Comparison of ENCODE assay signal across 8 cellular contexts in genomic region chrX:30713061-30713525, GRCh38. TPM values are rescaled to one million over a fixed set of nuclear protein-coding genes. Genes with fewer than 3 reads are reported as not detected.
DNase-seq lines count a peak whose midpoint lies in the region; ATAC-seq, FAIRE-seq and TF ChIP-seq lines count a peak whose summit lies in the region.

No MANE protein-coding gene starts in this region.

- no peaks in the 10 kb centered on the region for H3K9me3 ChIP-seq in Karpas-422 (ENCODE audit: low read length)
- H3K9me3 ChIP-seq in GM12878 (replicated peaks; ENCODE audit: control insufficient read depth, insufficient read depth, low read length): no peaks in the 10 kb centered on the region; the same call in 1 of the 3 replicates
- H3K9me3 ChIP-seq in kidney (ENCODE audit: control insufficient read depth in 1 of 2, low read length in 2 of 2): no peaks in the 10 kb centered on the region

- CTCF ChIA-PET in GM12878 (lab: Yijun Ruan, JAX): interaction anchor here (0.6 to 2.9 kb wide), 8 partner anchors 10 to 444 kb away, joined by 3 to 17 read pairs (median 4); no protein-coding TSS in a partner anchor

- H3K27ac ChIP-seq in Karpas-422 (ENCODE audit: low read length) (no peak overlapping the region), GM12878 (ENCODE audit: control insufficient read depth, insufficient read depth) (peak overlapping the region; percentile 51), kidney (ENCODE audit: low read depth in 2 of 2, low read length in 2 of 2) (no peak overlapping the region)

- peak; percentile 94 for ATAC-seq in GM12878

- H3K79me2 ChIP-seq in Karpas-422 (ENCODE audit: low read length) (no peaks in the 10 kb centered on the region), GM12878 (ENCODE audit: control insufficient read depth, insufficient read depth, low read length) (no peaks in the 10 kb centered on the region)

- H4K20me1 ChIP-seq in Karpas-422 (ENCODE audit: insufficient read depth, low read depth, low read length) (no peaks in the 10 kb centered on the region), GM12878 (ENCODE audit: control insufficient read depth, insufficient read depth) (no peaks in the 10 kb centered on the region)

- no peaks in the 10 kb centered on the region for H3K9me2 ChIP-seq in Karpas-422 (replicated peaks; ENCODE audit: insufficient read depth, low read length)

- FAIRE-seq in GM12878 (lab: Jason Lieb, UNC) (peak; percentile 96), kidney (lab: Jason Lieb, UNC) (no peak)

- DNase-seq in SIG-M5 treated with dmso at 0.1 percent for 504 hours (lab: John Stamatoyannopoulos, UW; ENCODE audit: unreplicated experiment): peak; percentile 53
- no peak for DNase-seq in SIG-M5 (lab: John Stamatoyannopoulos, UW)
- DNase-seq in H7: peak; percentile 55
- peak; percentile 73 for DNase-seq in Karpas-422
- peak; percentile 53 for DNase-seq in SW480 (ENCODE audit: low spot score)
- peak; percentile 85 for DNase-seq in GM12878 (ENCODE audit: low read depth, low spot score)
- no peak for DNase-seq in kidney
- DNase-seq in stimulated activated CD4-positive, alpha-beta T cell treated with anti-CD3 and anti-CD28 coated beads, TNF-alpha, amount 100 ng/mL, for 48 hours (ENCODE audit: low read depth in 3 of 3): peak; percentile 18 to 39 (median 31)

- H3K4me3 ChIP-seq in H7 (ENCODE audit: insufficient read depth, low read depth, low read length): no peak overlapping the region
- H3K4me3 ChIP-seq in Karpas-422 (ENCODE audit: low read length): no peak overlapping the region
- H3K4me3 ChIP-seq in GM12878: no peak overlapping the region
- H3K4me3 ChIP-seq in kidney (ENCODE audit: low read length in 2 of 2): no peak overlapping the region

- peak; percentile 46; the same call in 1 of the 2 replicates for TF ChIP-seq RAD21 in GM12878 (IDR thresholded peaks at IDR 0.05; ENCODE audit: insufficient read depth, low read depth, low read length)

- SMC1A ChIA-PET in GM12878 (lab: Charles Lee; ENCODE audit: uncharacterized antibody, unreplicated experiment): interaction anchor here (1.7 kb wide), 1 partner anchor 57 kb away, joined by 3 read pairs; no protein-coding TSS in a partner anchor

- BruUV-seq in GM12878 (replicated peaks; lab: Mats Ljungman, UMichigan): no TSS peak

- H3K4me1 ChIP-seq in Karpas-422 (ENCODE audit: low read length): peaks cover 9% of the 10 kb centered on the region
- H3K4me1 ChIP-seq in GM12878 (ENCODE audit: control insufficient read depth, insufficient read depth, low read length): peaks cover 13% of the 10 kb centered on the region
- H3K4me1 ChIP-seq in kidney (ENCODE audit: control insufficient read depth in 1 of 2, insufficient read depth in 1 of 2, low read depth in 1 of 2, low read length in 2 of 2): no peaks in the 10 kb centered on the region

- RAD21 ChIA-PET in GM12878 (lab: Charles Lee; ENCODE audit: unreplicated experiment): interaction anchor here (1.2 to 1.9 kb wide), 2 partner anchors 78 to 141 kb away, joined by 4 read pairs; no protein-coding TSS in a partner anchor

- TF ChIP-seq POLR2A in GM12878 (IDR thresholded peaks at IDR 0.05; ENCODE audit: low read depth, low read length): no peak

- H3K36me3 ChIP-seq in H7 (replicated peaks; ENCODE audit: control insufficient read depth, insufficient read depth, low read length) (no peaks in the 10 kb centered on the region), Karpas-422 (ENCODE audit: insufficient read depth, low read length) (no peaks in the 10 kb centered on the region; the same call in 1 of the 2 replicates), GM12878 (ENCODE audit: control insufficient read depth in 2 of 2, insufficient read depth in 2 of 2, low read length in 1 of 2) (peaks cover 0 to 2% of the 10 kb centered on the region in 2 experiments; a peak in 2 of 4 replicates), kidney (ENCODE audit: control insufficient read depth in 1 of 2, insufficient read depth in 2 of 2, low read length in 2 of 2) (peaks cover 3 to 5% of the 10 kb centered on the region in 2 donors)

- in situ Hi-C loops in GM12878 (cut with MboI): loop anchor here (5.0 kb wide), 1 partner anchor 141 kb away; no protein-coding TSS in a partner anchor

- POLR2A ChIA-PET in GM12878 (lab: Charles Lee): interaction anchor here (1.2 kb wide), 1 partner anchor 120 kb away, joined by 3 read pairs; no protein-coding TSS in a partner anchor

- WGBS in GM12878 (ENCODE audit: insufficient coverage, insufficient replicate concordance, low lambda C conversion rate, missing lambda C conversion rate): 11% methylated on average over 5 of the region's 5 CpGs

- no peak overlapping the region for H3K9ac ChIP-seq in Karpas-422 (ENCODE audit: low read length)
- no peak overlapping the region for H3K9ac ChIP-seq in GM12878 (ENCODE audit: control insufficient read depth, insufficient read depth, low read length)
- H3K9ac ChIP-seq in kidney (ENCODE audit: low read length in 2 of 2): no peak overlapping the region

- intact Hi-C loops in GM12878 (cut with micrococcal nuclease; ENCODE audit: unreplicated experiment) (loop anchor here (1.0 to 5.0 kb wide), 5 partner anchors 61 to 144 kb away; partner anchors contain the start of gene TASL), kidney (cut with DNase I) (no loop called here)

- TF ChIP-seq EP300 in GM12878 (IDR thresholded peaks at IDR 0.05; ENCODE audit: borderline replicate concordance in 1 of 2, control insufficient read depth in 1 of 2, low read depth in 2 of 2, low read length in 2 of 2): peak; percentile 95 to 97

- no peak overlapping the region for H2AFZ ChIP-seq in Karpas-422 (ENCODE audit: low read length)
- H2AFZ ChIP-seq in GM12878 (ENCODE audit: control insufficient read depth, low read depth, low read length): no peak overlapping the region

- H3K27me3 ChIP-seq in H7 (ENCODE audit: control insufficient read depth, insufficient read depth, low read length): no peaks in the 10 kb centered on the region
- H3K27me3 ChIP-seq in Karpas-422 (ENCODE audit: low read length): no peaks in the 10 kb centered on the region
- no peaks in the 10 kb centered on the region for H3K27me3 ChIP-seq in GM12878 (replicated peaks in 1 of 2; ENCODE audit: control insufficient read depth in 2 of 2, insufficient read depth in 2 of 2, low read length in 1 of 2)

- H3K4me2 ChIP-seq in Karpas-422 (ENCODE audit: low read depth, low read length, poor library complexity, severe bottlenecking): no peak overlapping the region
- H3K4me2 ChIP-seq in GM12878 (ENCODE audit: control insufficient read depth, insufficient read depth): no peak overlapping the region

- peak; percentile 27 to 40 (median 31); a peak in 5 of 6 replicates for TF ChIP-seq CTCF in GM12878 (IDR thresholded peaks at IDR 0.05 in 2 of 3, conservative IDR thresholded peaks at IDR 0.05 in 1 of 3; ENCODE audit: control insufficient read depth in 2 of 3, extremely low read depth in 1 of 3, insufficient read depth in 1 of 3, low read depth in 3 of 3, low read length in 3 of 3)
- TF ChIP-seq CTCF in kidney (IDR thresholded peaks at IDR 0.05; ENCODE audit: borderline replicate concordance, extremely low read depth, insufficient read depth): peak; percentile 50

TF ChIP-seq in GM12878, 131 proteins besides CTCF, POLR2A, EP300 and RAD21 (continues in another document):
- TF ChIP-seq STAT1 (conservative IDR thresholded peaks at IDR 0.05) (no peak), FOS (IDR thresholded peaks at IDR 0.05; ENCODE audit: borderline replicate concordance, extremely low read depth, insufficient read length) (no peak), CHD4 (IDR thresholded peaks at IDR 0.05) (no peak), E2F4 (IDR thresholded peaks at IDR 0.05; ENCODE audit: low read depth, low read length) (no peak), MTA2 (IDR thresholded peaks at IDR 0.05; ENCODE audit: low read depth) (peak; percentile 98), NFYA (IDR thresholded peaks at IDR 0.05; ENCODE audit: borderline replicate concordance, low read depth, low read length) (no peak), EGR1 (IDR thresholded peaks at IDR 0.05; ENCODE audit: borderline replicate concordance in 1 of 2, low read depth in 2 of 2, low read length in 2 of 2) (no peak)

RNA-seq across cellular contexts. Expression of gene GK, which starts 59.9 kb away (rescaled TPM):
- total RNA-seq in H7 (2014; rRNA removed; shearing (Covaris generic)): 6.8 and 9.1 TPM in 2 replicates
- total RNA-seq in Karpas-422 (2014; rRNA removed; shearing (Covaris generic); ENCODE audit: low replicate concordance): 16.8 and 26.1 TPM in 2 replicates
- total RNA-seq in GM12878 (2013; cell fraction: nucleolus; rRNA removed): 13.3 and 14.2 TPM in 2 replicates
- 8.9 and 11.7 TPM in 2 replicates for total RNA-seq in GM12878 (2014; rRNA removed)
- 11.8 and 12.1 TPM in 2 replicates for total RNA-seq in GM12878 (2014; rRNA removed; fragmentation: Illumina TruSeq; extraction: Trizol)
- 10.5 and 11.2 TPM in 2 replicates for total RNA-seq in GM12878 (2021)
- polyA plus RNA-seq in GM12878 (2011; ENCODE audit: low read depth): 4.5 TPM
- 11.2 and 15.5 TPM in 2 replicates for polyA plus RNA-seq in GM12878 (2011; rRNA removed)
- polyA plus RNA-seq in GM12878 (2011; cell fraction: cytosol; rRNA removed): 4.4 and 4.5 TPM in 2 replicates
- polyA plus RNA-seq in GM12878 (2011; cell fraction: nucleus; rRNA removed): 10.1 and 10.3 TPM in 2 replicates
- 7.0 and 7.9 TPM in 2 replicates for polyA plus RNA-seq in GM12878 (2012)
- 9.0 and 12.0 TPM in 2 replicates for polyA plus RNA-seq in GM12878 (2014; fragmentation: Illumina TruSeq; extraction: Trizol)
- 1 to 10 TPM; 6.3 to 8.5 TPM for polyA plus RNA-seq in GM12878 (2014; fragmentation: Nextera tagmentation; extraction: Ambion mirVana)
- 8.8 and 11.0 TPM in 2 replicates for polyA plus RNA-seq in GM12878 (2014; rRNA removed)
- 10 to 100 TPM; 20.8 to 22.3 TPM for polyA plus RNA-seq in GM12878 (2016; fragmentation: Nextera tagmentation; extraction: Ambion mirVana)
- 8.0 and 12.6 TPM in 2 replicates for polyA minus RNA-seq in GM12878 (2011; rRNA and poly(A)+ RNA removed)
- 2.1 and 4.2 TPM in 2 replicates for polyA minus RNA-seq in GM12878 (2011; cell fraction: cytosol; rRNA and poly(A)+ RNA removed)
- 7.7 and 10.3 TPM in 2 replicates for polyA minus RNA-seq in GM12878 (2011; cell fraction: nucleus; rRNA and poly(A)+ RNA removed)
- 12.5 TPM for total RNA-seq in kidney
- 73.8 TPM for polyA plus RNA-seq in kidney (ENCODE audit: insufficient read depth, low read depth, low replicate concordance)

Comparison
In these comparisons a context has a peak if more than half of its experiments do, and no peak if none do; other contexts are left out.
1. DNase-seq: peak in SIG-M5 treated with dmso at 0.1 percent for 504 hours (single experiment), H7 (single experiment), Karpas-422 (single experiment), SW480 (single experiment), GM12878 (single experiment) and stimulated activated CD4-positive, alpha-beta T cell treated with anti-CD3 and anti-CD28 coated beads, TNF-alpha, amount 100 ng/mL, for 48 hours (3 of 3); none in SIG-M5 (single experiment) and kidney (single experiment).